Comparison of ENCODE assay signal across 25 cellular contexts in the genomic region with DNA sequence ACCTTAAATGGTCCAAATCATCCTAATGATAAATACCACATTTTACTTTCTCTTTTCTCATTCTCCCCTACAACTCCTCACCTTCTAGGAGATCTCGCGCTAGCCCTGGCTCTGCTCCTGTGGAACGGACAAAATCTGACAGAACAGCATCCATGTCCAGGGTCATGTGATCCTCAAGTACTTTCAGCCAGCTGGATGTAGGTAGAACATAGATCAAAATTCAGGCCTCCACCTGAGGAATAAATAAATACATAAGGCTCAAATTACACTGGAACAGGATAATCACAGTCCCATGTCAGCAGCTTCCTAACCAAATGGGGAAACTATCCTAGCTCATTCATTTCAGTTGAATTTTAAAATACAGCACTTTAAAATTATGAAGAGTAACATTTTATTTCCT. TPM values are rescaled to one million over a fixed set of nuclear protein-coding genes. Genes with fewer than 3 reads are reported as not detected.
A peak's percentile ranks its signal among the peaks of the same experiment; 100 is the strongest.
DNase-seq lines count a peak whose midpoint lies in the region; ATAC-seq and TF ChIP-seq lines count a peak whose summit lies in the region.
"Had no signal": no experiment of that assay in that cellular context is flagged by ENCODE, and none has a peak within 500 bp of the region (broad histone marks: within the 10 kb centered on the region; RNA-seq: fewer than 3 reads in every experiment).

No MANE protein-coding gene starts in this region.

- H2BK120ac ChIP-seq in mesenchymal stem cell (ENCODE audit: low read depth, low read length) = no peak overlapping the region

- H4K91ac ChIP-seq in mesenchymal stem cell (ENCODE audit: low read length) = no peak overlapping the region

- no peak overlapping the region for H2BK15ac ChIP-seq in mesenchymal stem cell (ENCODE audit: low read depth, poor library complexity, severe bottlenecking)

- H2AK5ac ChIP-seq in mesenchymal stem cell (ENCODE audit: low read length, severe bottlenecking) = no peak overlapping the region

- H3K14ac ChIP-seq in mesenchymal stem cell (ENCODE audit: low read length in 2 of 2) = no peak overlapping the region

- no peak overlapping the region for H2AFZ ChIP-seq in mesenchymal stem cell (ENCODE audit: low read depth, low read length)
- H2AFZ ChIP-seq: GM23248 had no signal

- no peak overlapping the region for H2BK5ac ChIP-seq in mesenchymal stem cell (ENCODE audit: low read depth, low read length, poor library complexity, severe bottlenecking)

- ATAC-seq in left lung = no peak
- ATAC-seq: natural killer cell; pancreas; SK-N-SH treated with all-trans-retinoic acid at 6 μM for 48 hours; stimulated activated effector memory CD8-positive, alpha-beta T cell treated with anti-CD3 and anti-CD28 coated beads, Interleukin-12 subunit alpha, Interleukin-12 subunit beta, amount 100 ng/mL, for 72 hours; WTC11 had no signal

- intact Hi-C loops in left lung (cut with DNase I) = no loop called here
- intact Hi-C loops in lower leg skin (cut with DNase I; ENCODE audit: low total_unique reads) = no loop called here

- H3K4me1 ChIP-seq in left lung = no peaks in the 10 kb centered on the region
- peaks cover 1% of the 10 kb centered on the region for H3K4me1 ChIP-seq in mesenchymal stem cell (ENCODE audit: control insufficient read depth, insufficient read depth, low read depth, low read length)

- H3K18ac ChIP-seq in mesenchymal stem cell (ENCODE audit: low read depth in 1 of 2, low read length in 2 of 2) = no peak overlapping the region

- H3K9ac ChIP-seq in mesenchymal stem cell (ENCODE audit: low read length) = no peak overlapping the region
- H3K9ac ChIP-seq: GM23248 had no signal

- H3K36me3 ChIP-seq in left lung = peaks cover 0 to 38% of the 10 kb centered on the region in 2 donors
- peaks cover 14 to 38% of the 10 kb centered on the region in 2 experiments for H3K36me3 ChIP-seq in mesenchymal stem cell (ENCODE audit: control insufficient read depth in 1 of 2, insufficient read depth in 2 of 2, low read depth in 1 of 2, low read length in 2 of 2)

- DNase-seq in DMS79 (lab: John Stamatoyannopoulos, UW) (peak; percentile 7), NCI-H128 (lab: John Stamatoyannopoulos, UW; ENCODE audit: unreplicated experiment) (peak; percentile 52), NCI-H2171 treated with DMSO at 0.1 percent for 48 hours (lab: John Stamatoyannopoulos, UW) (peak; percentile 87), SHP77 treated with DMSO at 0.1 percent for 48 hours (lab: John Stamatoyannopoulos, UW) (peak; percentile 68), left lung (no peak), lower leg skin (ENCODE audit: low spot score in 2 of 2) (no peak), mesenchymal stem cell (no peak)
- no peak for DNase-seq in stimulated activated CD4-positive, alpha-beta T cell treated with anti-CD3 and anti-CD28 coated beads, Interleukin-4, amount 100 ng/mL, for 4 hours
- DNase-seq: activated CD4-positive, alpha-beta memory T cell treated with anti-CD3 and anti-CD28 coated beads, Interleukin-2, amount 10 ng/mL, durations not matched to agents 7 days and 5 days; activated gamma-delta T cell treated with Interleukin-2 at 50 U/mL for 16 hours; activated T-cell treated with anti-CD3 and anti-CD28 coated beads for 4 hours; amniotic stem cell; CD4-positive, alpha-beta T cell; cortex of kidney; DND-41; GM23248; natural killer cell; NCI-H1048; NK-92 treated with Interleukin-12 subunit alpha and Interleukin-12 subunit beta, amount 100 ng/mL, for 24 hours; pancreas; sigmoid colon had no signal

- no peak for TF ChIP-seq POLR2A in lower leg skin (IDR thresholded peaks at IDR 0.05)

- TF ChIP-seq CTCF in left lung (IDR thresholded peaks at IDR 0.05) (no peak), lower leg skin (IDR thresholded peaks at IDR 0.05) (no peak)

- peaks cover 16% of the 10 kb centered on the region for H3K79me1 ChIP-seq in mesenchymal stem cell (replicated peaks; ENCODE audit: low read length, poor library complexity, severe bottlenecking)

- H3K4ac ChIP-seq in mesenchymal stem cell (ENCODE audit: low read depth in 1 of 2, low read length in 2 of 2) = no peak overlapping the region

- no peaks in the 10 kb centered on the region for H3K9me3 ChIP-seq in left lung
- no peaks in the 10 kb centered on the region for H3K9me3 ChIP-seq in mesenchymal stem cell (ENCODE audit: control insufficient read depth, low read length)
- H3K9me3 ChIP-seq: pancreas, sigmoid colon had no signal

- no peak overlapping the region for H3K27ac ChIP-seq in left lung
- no peak overlapping the region for H3K27ac ChIP-seq in mesenchymal stem cell (ENCODE audit: low read length, poor library complexity, severe bottlenecking)
- H3K27ac ChIP-seq: GM23248, pancreas, sigmoid colon had no signal

- peaks cover 0 to 44% of the 10 kb centered on the region in 2 donors for H3K27me3 ChIP-seq in left lung
- no peaks in the 10 kb centered on the region for H3K27me3 ChIP-seq in mesenchymal stem cell (ENCODE audit: control insufficient read depth in 1 of 2, insufficient read depth in 1 of 2, low read length in 2 of 2)
- H3K27me3 ChIP-seq: pancreas, sigmoid colon had no signal

- no peak overlapping the region for H4K8ac ChIP-seq in mesenchymal stem cell (ENCODE audit: low read length)

- H3K4me3 ChIP-seq in left lung (no peak overlapping the region), lower leg skin (ENCODE audit: low read depth, poor library complexity, severe bottlenecking) (no peak overlapping the region), mesenchymal stem cell (ENCODE audit: insufficient read depth in 1 of 2, low read depth in 1 of 2, low read length in 2 of 2) (no peak overlapping the region)
- H3K4me3 ChIP-seq: GM23248, pancreas, sigmoid colon had no signal

- WGBS in lower leg skin, 2 donors = 86 to 87% methylated on average over 3 of the region's 3 CpGs
- WGBS in mesenchymal stem cell = 95% methylated on average over 3 of the region's 3 CpGs

- H3K23ac ChIP-seq in mesenchymal stem cell (ENCODE audit: low read length in 2 of 2) = no peak overlapping the region

- no peak overlapping the region for H3K4me2 ChIP-seq in mesenchymal stem cell (ENCODE audit: low read length, poor library complexity, severe bottlenecking)

- no peak overlapping the region for H2BK12ac ChIP-seq in mesenchymal stem cell (ENCODE audit: low read length in 2 of 2)

RNA-seq across cellular contexts. Expression of a gene that starts 33.2 kb away (rescaled TPM):
- total RNA-seq in left lung (10 to 100 TPM; 20.9 to 31.7 TPM), lower leg skin (10 to 100 TPM; 16.9 to 21.4 (median 18.4) TPM)
- 6.9 TPM for polyA plus RNA-seq in mesenchymal stem cell (2013, experiment 1 of 2)
- 7.2 TPM for polyA plus RNA-seq in mesenchymal stem cell (2013, experiment 2 of 2)

RNA-seq across cellular contexts. Expression of a gene that starts 40.7 kb away (rescaled TPM):
- 10 to 100 TPM; 12.7 to 18.0 TPM for total RNA-seq in left lung
- 10 to 100 TPM; 15.6 to 21.4 (median 19.0) TPM for total RNA-seq in lower leg skin
- polyA plus RNA-seq in mesenchymal stem cell (2013, experiment 1 of 2) = 5.1 TPM
- polyA plus RNA-seq in mesenchymal stem cell (2013, experiment 2 of 2) = 5.3 TPM

RNA-seq across cellular contexts. Expression of a gene that starts 49.7 kb away (rescaled TPM):
- 10 to 100 TPM; 39.4 to 54.0 TPM for total RNA-seq in left lung
- total RNA-seq in lower leg skin = 10 to 100 TPM; 14.9 to 21.6 (median 18.3) TPM
- polyA plus RNA-seq in mesenchymal stem cell (2013, experiment 1 of 2) = 76.7 TPM
- polyA plus RNA-seq in mesenchymal stem cell (2013, experiment 2 of 2) = 78.0 TPM

RNA-seq across cellular contexts. Expression of a gene that starts 59.7 kb away (rescaled TPM):
- total RNA-seq in left lung = 1 to 10 TPM; 3.3 to 3.4 TPM
- total RNA-seq in lower leg skin = 1 to 10 TPM in 1 of 4 donors, under 1 TPM in 3; 0.27 to 1.1 (median 0.55) TPM
- polyA plus RNA-seq in mesenchymal stem cell (2013, experiment 1 of 2) = 44.6 TPM
- polyA plus RNA-seq in mesenchymal stem cell (2013, experiment 2 of 2) = 44.3 TPM
- total RNA-seq: HT-29 had no signal

Comparison
In these comparisons a context has a peak if more than half of its experiments do, and no peak if none do; other contexts are left out.
1. DNase-seq: peak in DMS79 (single experiment), NCI-H128 (single experiment), NCI-H2171 treated with DMSO at 0.1 percent for 48 hours (single experiment) and SHP77 treated with DMSO at 0.1 percent for 48 hours (single experiment); none in left lung (0 of 2), lower leg skin (0 of 2), stimulated activated CD4-positive, alpha-beta T cell treated with anti-CD3 and anti-CD28 coated beads, Interleukin-4, amount 100 ng/mL, for 4 hours (0 of 2) and mesenchymal stem cell (single experiment).